In genomic region chrX:124504106-124504983, GRCh38 we compare ENCODE assay signal across 18 cellular contexts.
DNase-seq lines count a peak whose midpoint lies in the region; ATAC-seq and TF ChIP-seq lines count a peak whose summit lies in the region.
"Had no signal": no experiment of that assay in that cellular context is flagged by ENCODE, and none has a peak within 500 bp of the region (broad histone marks: within the 10 kb centered on the region; RNA-seq: fewer than 3 reads in every experiment).

No MANE protein-coding gene starts in this region.

- in situ Hi-C loops in brain microvascular endothelial cell (cut with HindIII; ENCODE audit: low pct_ligation_motif_present, low sequenced_read_pairs) = no loop called here

- TF ChIP-seq CTCF in brain microvascular endothelial cell (IDR thresholded peaks at IDR 0.05; ENCODE audit: low read depth, low read length, missing control alignments) = no peak

- H3K27me3 ChIP-seq in brain microvascular endothelial cell (replicated peaks) = no peaks in the 10 kb centered on the region
- H3K27me3 ChIP-seq: left lung, sigmoid colon had no signal

- no peak overlapping the region for H3K4me3 ChIP-seq in brain microvascular endothelial cell (ENCODE audit: low read depth, low read length)
- H3K4me3 ChIP-seq: adrenal gland, left lung, sigmoid colon, thoracic aorta had no signal

- H3K4me3 Mint-ChIP-seq in stimulated activated effector memory CD8-positive, alpha-beta T cell treated with anti-CD3 and anti-CD28 coated beads, Interleukin-12 subunit alpha, Interleukin-12 subunit beta, amount 100 ng/mL, for 72 hours = no peak overlapping the region
- H3K4me3 Mint-ChIP-seq: activated CD8-positive, alpha-beta memory T cell treated with anti-CD3 and anti-CD28 coated beads, Interleukin-2, amount 10 ng/mL, durations not matched to agents 7 days and 5 days; natural killer cell had no signal

- H3K36me3 ChIP-seq in brain microvascular endothelial cell (replicated peaks) = no peaks in the 10 kb centered on the region
- H3K36me3 ChIP-seq: adrenal gland, left lung, sigmoid colon, thoracic aorta had no signal

- H3K4me1 Mint-ChIP-seq in stimulated activated effector memory CD8-positive, alpha-beta T cell treated with anti-CD3 and anti-CD28 coated beads, Interleukin-12 subunit alpha, Interleukin-12 subunit beta, amount 100 ng/mL, for 72 hours = no peaks in the 10 kb centered on the region
- H3K4me1 Mint-ChIP-seq: natural killer cell had no signal

- ATAC-seq in GM19324 (IDR thresholded peaks at IDR 0.05; ENCODE audit: low FRiP score, unreplicated experiment) (peak; percentile 79), HG02678 (IDR thresholded peaks at IDR 0.05; ENCODE audit: unreplicated experiment) (peak; percentile 85), HG03457 (IDR thresholded peaks at IDR 0.05; ENCODE audit: unreplicated experiment) (peak; percentile 85)
- no peak for ATAC-seq in stimulated activated effector memory CD8-positive, alpha-beta T cell treated with anti-CD3 and anti-CD28 coated beads, Interleukin-12 subunit alpha, Interleukin-12 subunit beta, amount 100 ng/mL, for 72 hours
- ATAC-seq: activated CD8-positive, alpha-beta memory T cell treated with anti-CD3 and anti-CD28 coated beads, Interleukin-2, amount 10 ng/mL, durations not matched to agents 7 days and 5 days; left lung; natural killer cell had no signal

- DNase-seq in AG20443 (ENCODE audit: low spot score) (peak; percentile 9), brain microvascular endothelial cell (no peak)
- DNase-seq in activated naive CD4-positive, alpha-beta T cell treated with anti-CD3 and anti-CD28 coated beads, Interleukin-2, amount 50 U/mL, for 16 hours = no peak
- no peak for DNase-seq in stimulated activated effector memory CD8-positive, alpha-beta T cell treated with anti-CD3 and anti-CD28 coated beads, Interleukin-12 subunit alpha, Interleukin-12 subunit beta, amount 100 ng/mL, for 72 hours (ENCODE audit: low spot score in 2 of 2)
- no peak for DNase-seq in activated CD4-positive, CD25-positive, alpha-beta regulatory T cell (lab: John Stamatoyannopoulos, UW)
- DNase-seq: activated CD8-positive, alpha-beta memory T cell treated with anti-CD3 and anti-CD28 coated beads, Interleukin-2, amount 10 ng/mL, durations not matched to agents 7 days and 5 days; adrenal gland; DMS53; left lung; natural killer cell; NCI-H1048; NCI-H510A; sigmoid colon had no signal

- H3K36me3 Mint-ChIP-seq in stimulated activated effector memory CD8-positive, alpha-beta T cell treated with anti-CD3 and anti-CD28 coated beads, Interleukin-12 subunit alpha, Interleukin-12 subunit beta, amount 100 ng/mL, for 72 hours = no peaks in the 10 kb centered on the region
- H3K36me3 Mint-ChIP-seq: activated CD8-positive, alpha-beta memory T cell treated with anti-CD3 and anti-CD28 coated beads, Interleukin-2, amount 10 ng/mL, durations not matched to agents 7 days and 5 days; natural killer cell had no signal

- no peak overlapping the region for H3K27ac ChIP-seq in brain microvascular endothelial cell
- H3K27ac ChIP-seq: adrenal gland, left lung, RWPE1, sigmoid colon, thoracic aorta had no signal

- no peak overlapping the region for H3K27ac Mint-ChIP-seq in stimulated activated effector memory CD8-positive, alpha-beta T cell treated with anti-CD3 and anti-CD28 coated beads, Interleukin-12 subunit alpha, Interleukin-12 subunit beta, amount 100 ng/mL, for 72 hours
- H3K27ac Mint-ChIP-seq: activated CD8-positive, alpha-beta memory T cell treated with anti-CD3 and anti-CD28 coated beads, Interleukin-2, amount 10 ng/mL, durations not matched to agents 7 days and 5 days; natural killer cell had no signal

- no peaks in the 10 kb centered on the region for H3K9me3 Mint-ChIP-seq in stimulated activated effector memory CD8-positive, alpha-beta T cell treated with anti-CD3 and anti-CD28 coated beads, Interleukin-12 subunit alpha, Interleukin-12 subunit beta, amount 100 ng/mL, for 72 hours
- H3K9me3 Mint-ChIP-seq: natural killer cell had no signal
